In genomic region chr2:27191107-27191829, GRCh38 we compare ENCODE assay signal across 7 cellular contexts. TPM values are rescaled to one million over a fixed set of nuclear protein-coding genes. Genes with fewer than 3 reads are reported as not detected.
DNase-seq lines count a peak whose midpoint lies in the region; ATAC-seq, FAIRE-seq and TF ChIP-seq lines count a peak whose summit lies in the region.

No MANE protein-coding gene starts in this region.

- no peak overlapping the region for H3K4me3 ChIP-seq in keratinocyte (ENCODE audit: control insufficient read depth in 2 of 3, extremely low read depth in 1 of 3, insufficient read depth in 2 of 3, low read depth in 1 of 3, low read length in 3 of 3)

- POLR2A ChIA-PET in RWPE1 (lab: Yijun Ruan, JAX; ENCODE audit: low non-redundant PET), result no interaction called here

- peak; percentile 79 for DNase-seq in GM03348 (ENCODE audit: low spot score)
- peak; percentile 60 for DNase-seq in M059J (ENCODE audit: low read depth)
- peak; percentile 57 for DNase-seq in RWPE1 (ENCODE audit: low spot score)
- DNase-seq in keratinocyte (ENCODE audit: low read depth, low spot score), result no peak
- peak; percentile 31 for DNase-seq in stimulated activated naive B cell treated with anti-CD40 and anti-IgM and Interleukin-4, amounts not matched to agents 10 μg/mL and 1 μg/mL and 100 μg/mL, for 72 hours

- H3K36me3 Mint-ChIP-seq in brain, result no peaks in the 10 kb centered on the region
- H3K36me3 Mint-ChIP-seq in stimulated activated naive B cell treated with anti-CD40 and anti-IgM and Interleukin-4, amounts not matched to agents 10 μg/mL and 1 μg/mL and 100 μg/mL, for 72 hours, result no peaks in the 10 kb centered on the region

- H3K27ac Mint-ChIP-seq in brain, result peak overlapping the region in 1 of 5 experiments; percentile 70
- H3K27ac Mint-ChIP-seq in stimulated activated naive B cell treated with anti-CD40 and anti-IgM and Interleukin-4, amounts not matched to agents 10 μg/mL and 1 μg/mL and 100 μg/mL, for 72 hours, result no peak overlapping the region

- no peaks in the 10 kb centered on the region for H4K20me1 ChIP-seq in keratinocyte (ENCODE audit: control insufficient read depth, extremely low read depth, insufficient read depth, low read length)

- no peaks in the 10 kb centered on the region for H3K4me1 ChIP-seq in keratinocyte (ENCODE audit: control insufficient read depth, extremely low read depth, insufficient read depth, low read length)

- H3K79me2 ChIP-seq in keratinocyte (ENCODE audit: control insufficient read depth, insufficient read depth, low read length), result no peaks in the 10 kb centered on the region

- peaks cover 18% of the 10 kb centered on the region for H3K27me3 Mint-ChIP-seq in brain
- H3K27me3 Mint-ChIP-seq in stimulated activated naive B cell treated with anti-CD40 and anti-IgM and Interleukin-4, amounts not matched to agents 10 μg/mL and 1 μg/mL and 100 μg/mL, for 72 hours, result peaks cover 0 to 11% of the 10 kb centered on the region in 2 donors

- H3K27ac ChIP-seq in RWPE1 (no peak overlapping the region), keratinocyte (ENCODE audit: control insufficient read depth, insufficient read depth, low read length) (no peak overlapping the region)

- no peak overlapping the region for H2AFZ ChIP-seq in keratinocyte (ENCODE audit: control insufficient read depth, low read length)

- dilution Hi-C loops in keratinocyte (cut with MboI; ENCODE audit: extremely low pct_ligation_motif_present, low sequenced_read_pairs), result no loop called here

- no peak overlapping the region for H3K4me3 Mint-ChIP-seq in brain
- H3K4me3 Mint-ChIP-seq in stimulated activated naive B cell treated with anti-CD40 and anti-IgM and Interleukin-4, amounts not matched to agents 10 μg/mL and 1 μg/mL and 100 μg/mL, for 72 hours, result no peak overlapping the region

- no peaks in the 10 kb centered on the region for H3K9me3 ChIP-seq in keratinocyte (ENCODE audit: control insufficient read depth, low read depth, low read length)

- TF ChIP-seq CTCF in RWPE1 (conservative IDR thresholded peaks at IDR 0.05; ENCODE audit: low read depth) (peak; percentile 65), brain (conservative IDR thresholded peaks at IDR 0.05) (peak; percentile 77 to 80), keratinocyte (optimal IDR thresholded peaks at IDR 0.05 in 1 of 3, IDR thresholded peaks at IDR 0.05 in 1 of 3, conservative IDR thresholded peaks at IDR 0.05 in 1 of 3; ENCODE audit: extremely low read depth in 1 of 3, insufficient read depth in 2 of 3, low read length in 3 of 3) (peak; percentile 54 to 59 (median 58))

- H3K27me3 ChIP-seq in keratinocyte (ENCODE audit: control insufficient read depth, extremely low read depth, insufficient read depth, low read length), result no peaks in the 10 kb centered on the region

- peaks cover 0 to 3% (median 0%) of the 10 kb centered on the region in 5 experiments for H3K9me3 Mint-ChIP-seq in brain
- no peaks in the 10 kb centered on the region for H3K9me3 Mint-ChIP-seq in stimulated activated naive B cell treated with anti-CD40 and anti-IgM and Interleukin-4, amounts not matched to agents 10 μg/mL and 1 μg/mL and 100 μg/mL, for 72 hours

- ATAC-seq in stimulated activated naive B cell treated with anti-CD40 and anti-IgM and Interleukin-4, amounts not matched to agents 10 μg/mL and 1 μg/mL and 100 μg/mL, for 72 hours (replicated peaks), result peak; percentile 85 to 88
- no peak for ATAC-seq in HG03139 (IDR thresholded peaks at IDR 0.05; ENCODE audit: unreplicated experiment)

- no peak for FAIRE-seq in keratinocyte (lab: Jason Lieb, UNC)

- H3K36me3 ChIP-seq in keratinocyte (ENCODE audit: control insufficient read depth in 2 of 2, extremely low read depth in 1 of 2, insufficient read depth in 2 of 2, low read length in 2 of 2), result no peaks in the 10 kb centered on the region

- no peak overlapping the region for H3K4me2 ChIP-seq in keratinocyte (ENCODE audit: control insufficient read depth, extremely low read depth, insufficient read depth, low read depth, low read length)

- H3K9ac ChIP-seq in keratinocyte (ENCODE audit: control insufficient read depth, extremely low read depth, insufficient read depth, low read length), result no peak overlapping the region

- H3K9me1 ChIP-seq in keratinocyte (ENCODE audit: control insufficient read depth, extremely low read depth, insufficient read depth, low read length), result no peaks in the 10 kb centered on the region

- H3K4me1 Mint-ChIP-seq in brain, result peaks cover 5% of the 10 kb centered on the region
- H3K4me1 Mint-ChIP-seq in stimulated activated naive B cell treated with anti-CD40 and anti-IgM and Interleukin-4, amounts not matched to agents 10 μg/mL and 1 μg/mL and 100 μg/mL, for 72 hours, result no peaks in the 10 kb centered on the region

- CTCF ChIA-PET in RWPE1 (lab: Yijun Ruan, JAX), result interaction anchor here (0.5 to 1.9 kb wide), 5 partner anchors 90 to 229 kb away, joined by 3 to 14 read pairs (median 5); no protein-coding TSS in a partner anchor

RNA-seq across cellular contexts. Expression of gene ATRAID, which starts 20.6 kb away (rescaled TPM):
- 334 and 404 TPM in 2 replicates for total RNA-seq in M059J (2014; rRNA removed; shearing (Covaris generic))
- polyA plus RNA-seq in brain (ENCODE audit: insufficient read depth, low read depth, low replicate concordance) (176 TPM), keratinocyte (154 to 168 TPM (median 156 TPM) in 3 replicates)
- 27.4 TPM for polyA plus RNA-seq in keratinocyte (2011; ENCODE audit: low read depth)
- 122 and 148 TPM in 2 replicates for polyA plus RNA-seq in keratinocyte (2011; cell fraction: cytosol; rRNA removed)
- polyA plus RNA-seq in keratinocyte (2011; cell fraction: nucleus; rRNA removed), result 124 and 129 TPM in 2 replicates
- 98.4 and 102 TPM in 2 replicates for polyA plus RNA-seq in keratinocyte (2012; ENCODE audit: low replicate concordance)
- 47.3 to 79.5 TPM (median 79.3 TPM) in 3 replicates for polyA minus RNA-seq in keratinocyte
- 85.8 TPM for polyA minus RNA-seq in keratinocyte (2011; cell fraction: cytosol; rRNA and poly(A)+ RNA removed)
- 34.9 and 42.8 TPM in 2 replicates for polyA minus RNA-seq in keratinocyte (2011; cell fraction: nucleus; rRNA and poly(A)+ RNA removed)

RNA-seq across cellular contexts. Expression of gene SLC5A6, which starts 20.8 kb away (rescaled TPM):
- 16.3 and 23.3 TPM in 2 replicates for total RNA-seq in M059J (2014; rRNA removed; shearing (Covaris generic))
- polyA plus RNA-seq in brain (ENCODE audit: insufficient read depth, low read depth, low replicate concordance) (18.4 TPM), keratinocyte (55.1 to 72.3 TPM (median 60.4 TPM) in 3 replicates)
- 9.9 TPM for polyA plus RNA-seq in keratinocyte (2011; ENCODE audit: low read depth)
- polyA plus RNA-seq in keratinocyte (2011; cell fraction: cytosol; rRNA removed), result 32.6 and 33.3 TPM in 2 replicates
- 160 and 178 TPM in 2 replicates for polyA plus RNA-seq in keratinocyte (2011; cell fraction: nucleus; rRNA removed)
- polyA plus RNA-seq in keratinocyte (2012; ENCODE audit: low replicate concordance), result 27.6 and 46.1 TPM in 2 replicates
- 81.9 to 162 TPM (median 106 TPM) in 3 replicates for polyA minus RNA-seq in keratinocyte
- polyA minus RNA-seq in keratinocyte (2011; cell fraction: cytosol; rRNA and poly(A)+ RNA removed), result 51.2 TPM
- 98.0 and 120 TPM in 2 replicates for polyA minus RNA-seq in keratinocyte (2011; cell fraction: nucleus; rRNA and poly(A)+ RNA removed)

RNA-seq across cellular contexts. Expression of gene CAD, which starts 25.9 kb away (rescaled TPM):
- 12.6 and 17.1 TPM in 2 replicates for total RNA-seq in M059J (2014; rRNA removed; shearing (Covaris generic))
- 26.7 TPM for polyA plus RNA-seq in brain (ENCODE audit: insufficient read depth, low read depth, low replicate concordance)
- 17.1 to 33.3 TPM (median 21.0 TPM) in 3 replicates for polyA plus RNA-seq in keratinocyte
- polyA plus RNA-seq in keratinocyte (2011; ENCODE audit: low read depth), result 8.8 TPM
- 12.9 and 20.6 TPM in 2 replicates for polyA plus RNA-seq in keratinocyte (2011; cell fraction: cytosol; rRNA removed)
- 72.3 and 76.6 TPM in 2 replicates for polyA plus RNA-seq in keratinocyte (2011; cell fraction: nucleus; rRNA removed)
- polyA plus RNA-seq in keratinocyte (2012; ENCODE audit: low replicate concordance), result 16.3 and 37.6 TPM in 2 replicates
- 94.8 to 357 TPM (median 115 TPM) in 3 replicates for polyA minus RNA-seq in keratinocyte
- polyA minus RNA-seq in keratinocyte (2011; cell fraction: cytosol; rRNA and poly(A)+ RNA removed), result 59.5 TPM
- polyA minus RNA-seq in keratinocyte (2011; cell fraction: nucleus; rRNA and poly(A)+ RNA removed), result 106 and 132 TPM in 2 replicates

RNA-seq across cellular contexts. Expression of gene TCF23, which starts 42.5 kb away (rescaled TPM):
- total RNA-seq in M059J (2014; rRNA removed; shearing (Covaris generic)), result not detected in 2 replicates
- polyA plus RNA-seq in brain (ENCODE audit: insufficient read depth, low read depth, low replicate concordance) (not detected), keratinocyte (not detected in 3 replicates)
- polyA plus RNA-seq in keratinocyte (2011; ENCODE audit: low read depth), result not detected
- polyA plus RNA-seq in keratinocyte (2011; cell fraction: cytosol; rRNA removed), result not detected in 2 replicates
- polyA plus RNA-seq in keratinocyte (2011; cell fraction: nucleus; rRNA removed), result not detected in 2 replicates
- polyA plus RNA-seq in keratinocyte (2012; ENCODE audit: low replicate concordance), result not detected in 2 replicates
- not detected in 3 replicates for polyA minus RNA-seq in keratinocyte
- not detected for polyA minus RNA-seq in keratinocyte (2011; cell fraction: cytosol; rRNA and poly(A)+ RNA removed)
- polyA minus RNA-seq in keratinocyte (2011; cell fraction: nucleus; rRNA and poly(A)+ RNA removed), result not detected in 2 replicates

RNA-seq across cellular contexts. Expression of gene PRR30, which starts 52.1 kb away (rescaled TPM):
- total RNA-seq in M059J (2014; rRNA removed; shearing (Covaris generic)), result not detected in 2 replicates
- polyA plus RNA-seq in brain (ENCODE audit: insufficient read depth, low read depth, low replicate concordance) (not detected), keratinocyte (not detected in 3 replicates)
- not detected for polyA plus RNA-seq in keratinocyte (2011; ENCODE audit: low read depth)
- polyA plus RNA-seq in keratinocyte (2011; cell fraction: cytosol; rRNA removed), result not detected in 2 replicates
- polyA plus RNA-seq in keratinocyte (2011; cell fraction: nucleus; rRNA removed), result not detected in 2 replicates
- not detected in 2 replicates for polyA plus RNA-seq in keratinocyte (2012; ENCODE audit: low replicate concordance)
- not detected in 3 replicates for polyA minus RNA-seq in keratinocyte
- polyA minus RNA-seq in keratinocyte (2011; cell fraction: cytosol; rRNA and poly(A)+ RNA removed), result not detected
- polyA minus RNA-seq in keratinocyte (2011; cell fraction: nucleus; rRNA and poly(A)+ RNA removed), result not detected in 2 replicates
